In genomic region chr17:29390856-29391631, GRCh38 we compare ENCODE assay signal across 8 cellular contexts. TPM values are rescaled to one million over a fixed set of nuclear protein-coding genes. Genes with fewer than 3 reads are reported as not detected.
DNase-seq lines count a peak whose midpoint lies in the region; ATAC-seq and TF ChIP-seq lines count a peak whose summit lies in the region.

No MANE protein-coding gene starts in this region.

- DNase-seq in BJ (ENCODE audit: low read depth) (no peak), LNCaP clone FGC (ENCODE audit: low read depth) (no peak), activated B cell treated with CpG ODN at 0.5 μM for 24 hours (no peak), vagina (ENCODE audit: extremely low spot score in 2 of 2) (no peak)

- H3K4me3 ChIP-seq in BJ (ENCODE audit: low read depth, low read length): peak overlapping the region; percentile 95
- H3K4me3 ChIP-seq in LNCaP clone FGC (ENCODE audit: low read depth, low read length): peak overlapping the region; percentile 82
- peak overlapping the region; percentile 91 to 97 for H3K4me3 ChIP-seq in esophagus (ENCODE audit: low read depth in 1 of 2, low read length in 2 of 2)
- H3K4me3 ChIP-seq in muscle layer of colon (ENCODE audit: low read depth in 1 of 2, low read length in 2 of 2): peak overlapping the region; percentile 78 to 83
- H3K4me3 ChIP-seq in vagina: peak overlapping the region; percentile 59 to 88

- H3K9ac ChIP-seq in muscle layer of colon (ENCODE audit: low read length): peak overlapping the region; percentile 65

- peaks cover 41% of the 10 kb centered on the region for H3K4me1 Mint-ChIP-seq in activated B cell treated with CpG ODN at 0.5 μM for 24 hours

- H3K9me3 Mint-ChIP-seq in activated B cell treated with CpG ODN at 0.5 μM for 24 hours: no peaks in the 10 kb centered on the region

- 1% methylated on average over 21 to 27 of the region's 28 CpGs for WGBS in esophagus, 2 donors

- no peaks in the 10 kb centered on the region for H3K27me3 Mint-ChIP-seq in activated B cell treated with CpG ODN at 0.5 μM for 24 hours

- TF ChIP-seq CTCF in BJ (IDR thresholded peaks at IDR 0.05; ENCODE audit: insufficient read depth, low read depth, low read length): no peak
- TF ChIP-seq CTCF in LNCaP clone FGC (IDR thresholded peaks at IDR 0.05; ENCODE audit: control insufficient read depth, extremely low read depth, insufficient read depth): no peak
- no peak for TF ChIP-seq CTCF in activated B cell treated with CpG ODN at 0.5 μM for 24 hours (IDR thresholded peaks at IDR 0.05)
- TF ChIP-seq CTCF in vagina (IDR thresholded peaks at IDR 0.05): no peak

- CTCF ChIA-PET in BJ (lab: Yijun Ruan, JAX) (interaction anchor here (0.5 to 1.2 kb wide), 3 partner anchors 14 to 143 kb away, joined by 3 read pairs; no protein-coding TSS in a partner anchor), activated B cell treated with CpG ODN at 0.5 μM for 24 hours (lab: Charles Lee) (interaction anchor here (0.8 to 1.2 kb wide), 2 partner anchors 21 to 97 kb away, joined by 3 to 4 read pairs; partner anchors contain the start of gene NUFIP2)

- ATAC-seq in GM19351 (IDR thresholded peaks at IDR 0.05; ENCODE audit: unreplicated experiment) (peak; percentile 11), activated B cell treated with CpG ODN at 0.5 μM for 24 hours (ENCODE audit: low read depth) (peak; percentile 10), GM18867 (IDR thresholded peaks at IDR 0.05; ENCODE audit: unreplicated experiment) (no peak)

- peaks cover 12% of the 10 kb centered on the region for H3K36me3 Mint-ChIP-seq in activated B cell treated with CpG ODN at 0.5 μM for 24 hours (ENCODE audit: low read depth)

- POLR2A ChIA-PET in BJ (lab: Charles Lee): interaction anchor here (0.6 kb wide), 1 partner anchor 245 kb away, joined by 8 read pairs; no protein-coding TSS in a partner anchor
- POLR2A ChIA-PET in activated B cell treated with CpG ODN at 0.5 μM for 24 hours (lab: Charles Lee): interaction anchor here (0.5 to 2.0 kb wide), 19 partner anchors 10 to 1331 kb away, joined by 3 to 16 read pairs (median 4); partner anchors contain the start of genes ABHD15, NUFIP2 and TP53I13

- H3K9me3 ChIP-seq in esophagus (ENCODE audit: control insufficient read depth in 2 of 2, insufficient read depth in 1 of 2, low read depth in 1 of 2, low read length in 1 of 2) (no peaks in the 10 kb centered on the region), muscle layer of colon (ENCODE audit: low read length) (no peaks in the 10 kb centered on the region), vagina (no peaks in the 10 kb centered on the region)

- H3K4me1 ChIP-seq in esophagus (ENCODE audit: control insufficient read depth in 2 of 2, insufficient read depth in 2 of 2, low read length in 1 of 2): no peaks in the 10 kb centered on the region
- peaks cover 25% of the 10 kb centered on the region for H3K4me1 ChIP-seq in muscle layer of colon (ENCODE audit: insufficient read depth, low read length)
- peaks cover 45% of the 10 kb centered on the region for H3K4me1 ChIP-seq in vagina

- peak overlapping the region; percentile 91 for H3K4me3 Mint-ChIP-seq in activated B cell treated with CpG ODN at 0.5 μM for 24 hours

- no peaks in the 10 kb centered on the region for H3K27me3 ChIP-seq in BJ (ENCODE audit: control insufficient read depth, insufficient read depth, low read length)
- H3K27me3 ChIP-seq in esophagus (ENCODE audit: control insufficient read depth in 1 of 2, insufficient read depth in 2 of 2, low read length in 2 of 2): no peaks in the 10 kb centered on the region
- no peaks in the 10 kb centered on the region for H3K27me3 ChIP-seq in muscle layer of colon (ENCODE audit: control insufficient read depth in 1 of 2, insufficient read depth in 2 of 2, low read length in 2 of 2)
- no peaks in the 10 kb centered on the region for H3K27me3 ChIP-seq in vagina

- no peak for TF ChIP-seq POLR2A in vagina (IDR thresholded peaks at IDR 0.05)

- H3K27ac ChIP-seq in esophagus (ENCODE audit: low read depth in 2 of 2, low read length in 1 of 2) (peak overlapping the region; percentile 70 to 96), muscle layer of colon (ENCODE audit: low read depth, low read length) (peak overlapping the region; percentile 67), vagina (peak overlapping the region; percentile 97)

- H3K36me3 ChIP-seq in BJ (ENCODE audit: control insufficient read depth, insufficient read depth, low read length) (no peaks in the 10 kb centered on the region), esophagus (ENCODE audit: control insufficient read depth in 2 of 2, insufficient read depth in 2 of 2, low read length in 1 of 2) (no peaks in the 10 kb centered on the region), muscle layer of colon (ENCODE audit: insufficient read depth, low read length) (no peaks in the 10 kb centered on the region), vagina (no peaks in the 10 kb centered on the region)

- H3K27ac Mint-ChIP-seq in activated B cell treated with CpG ODN at 0.5 μM for 24 hours: peak overlapping the region; percentile 87

- intact Hi-C loops in activated B cell treated with CpG ODN at 0.5 μM for 24 hours (cut with micrococcal nuclease) (loop anchor here (1.0 to 10.0 kb wide), 4 partner anchors 21 to 246 kb away; partner anchors contain the start of genes ABHD15 and NUFIP2), vagina (cut with DNase I) (no loop called here)

RNA-seq across cellular contexts. Expression of gene TAOK1, which starts 0.9 kb away (rescaled TPM):
- 9.1 and 22.1 TPM in 2 replicates for polyA plus RNA-seq in BJ (2011; rRNA removed)
- 25.3 and 35.8 TPM in 2 replicates for polyA minus RNA-seq in BJ (2011; rRNA and poly(A)+ RNA removed)
- 55.1 and 55.5 TPM in 2 replicates for total RNA-seq in activated B cell treated with CpG ODN at 0.5 μM for 24 hours
- 1 to 10 TPM; 5.4 to 7.9 TPM for polyA plus RNA-seq in esophagus
- total RNA-seq in vagina: 42.2 TPM
